ENCODE assay signal across 8 cellular contexts in the genomic region with DNA sequence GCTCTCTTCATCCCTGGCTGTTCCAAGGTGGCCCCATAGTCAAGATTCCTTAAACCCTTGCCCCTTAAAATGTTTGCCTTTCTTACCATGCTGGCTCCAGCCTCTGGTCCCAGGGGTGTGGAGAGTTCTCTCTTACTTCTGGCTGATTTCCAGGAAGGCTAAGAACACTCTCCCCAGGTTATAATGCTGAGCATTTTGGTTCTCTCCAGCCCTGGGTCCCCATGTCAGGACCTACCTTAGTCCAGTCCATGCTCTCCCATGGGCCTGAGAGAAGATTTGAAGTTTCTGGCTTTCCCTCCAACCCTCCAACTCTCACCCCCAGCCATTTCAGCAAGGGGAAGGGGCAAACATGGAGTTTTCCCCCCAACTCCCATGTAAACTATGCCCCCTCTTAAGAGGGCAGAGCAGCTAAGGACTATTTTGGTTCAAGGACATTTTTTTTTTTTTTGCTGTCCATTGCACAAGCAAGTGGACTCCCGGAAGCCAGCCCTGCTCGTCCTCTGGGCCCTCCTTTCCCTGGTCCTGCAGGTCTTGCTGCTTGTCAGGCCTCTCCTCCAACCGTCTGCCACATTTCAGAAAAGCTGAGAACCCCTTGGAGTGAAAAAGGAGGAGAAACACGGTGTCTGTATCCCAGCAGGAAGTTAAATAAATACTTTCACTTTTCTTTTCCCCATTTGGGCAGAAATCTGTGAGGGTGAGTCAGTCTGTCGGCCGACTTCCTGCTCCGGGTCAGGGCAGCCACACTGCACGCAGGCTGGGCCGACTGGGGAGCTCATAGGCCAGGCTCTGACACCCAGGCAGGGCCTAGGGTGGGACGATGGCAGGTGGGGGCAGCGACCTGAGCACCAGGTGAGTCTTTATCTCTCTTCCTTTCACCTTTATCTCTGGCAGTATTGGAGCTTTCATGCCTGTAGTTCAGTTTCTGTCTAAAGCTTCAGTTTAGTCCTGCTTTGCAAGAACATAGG. TPM values are rescaled to one million over a fixed set of nuclear protein-coding genes. Genes with fewer than 3 reads are reported as not detected.
DNase-seq lines count a peak whose midpoint lies in the region; ATAC-seq lines count a peak whose summit lies in the region.

SP140L (plus strand) TSS at position 741 of the 965 bp plus-strand sequence; CDS start at position 818, 77 bp downstream.

- peaks cover 58% of the 10 kb centered on the region for H3K4me1 Mint-ChIP-seq in T-helper 17 cell

- no peaks in the 10 kb centered on the region for H3K9me3 ChIP-seq in T-helper 17 cell (ENCODE audit: control insufficient read depth, low read length, poor library complexity, severe bottlenecking)

- peaks cover 11% of the 10 kb centered on the region for H3K36me3 Mint-ChIP-seq in T-helper 17 cell (ENCODE audit: low read depth)

- H3K27ac Mint-ChIP-seq in T-helper 17 cell: peak within 1 kb of the TSS; percentile 99

- H3K4me3 Mint-ChIP-seq in T-helper 17 cell: peak within 1 kb of the TSS; percentile 96

- ATAC-seq in GM19467 (IDR thresholded peaks at IDR 0.05; ENCODE audit: unreplicated experiment) (peak; percentile 72), T-helper 17 cell (peak; percentile 99)

- no peaks in the 10 kb centered on the region for H3K27me3 Mint-ChIP-seq in T-helper 17 cell

- DNase-seq in CD1c-positive myeloid dendritic cell (ENCODE audit: extremely low spot score) (peak; percentile 89), HK-2 (ENCODE audit: unreplicated experiment) (peak; percentile 79), T-helper 17 cell (peak; percentile 54 to 70 (median 57)), amniotic stem cell (lab: John Stamatoyannopoulos, UW) (peak; percentile 51), inferior parietal cortex (ENCODE audit: extremely low spot score) (peak; percentile 13), NCI-H2107 treated with DMSO at 0.1 percent for 48 hours (lab: John Stamatoyannopoulos, UW; ENCODE audit: unreplicated experiment) (no peak)
- peak; percentile 45 to 52 for DNase-seq in stimulated activated CD4-positive, alpha-beta T cell treated with anti-CD3 and anti-CD28 coated beads, Interleukin-1b, Interleukin-23, amount 100 ng/mL, for 1 hour (ENCODE audit: low read depth in 2 of 2)

RNA-seq across cellular contexts. Expression of gene SP140L, which starts in this region (rescaled TPM):
- 10 to 100 TPM; 64.7 to 85.6 TPM for total RNA-seq in T-helper 17 cell
